ENCODE assay signal across 16 cellular contexts in the genomic region with DNA sequence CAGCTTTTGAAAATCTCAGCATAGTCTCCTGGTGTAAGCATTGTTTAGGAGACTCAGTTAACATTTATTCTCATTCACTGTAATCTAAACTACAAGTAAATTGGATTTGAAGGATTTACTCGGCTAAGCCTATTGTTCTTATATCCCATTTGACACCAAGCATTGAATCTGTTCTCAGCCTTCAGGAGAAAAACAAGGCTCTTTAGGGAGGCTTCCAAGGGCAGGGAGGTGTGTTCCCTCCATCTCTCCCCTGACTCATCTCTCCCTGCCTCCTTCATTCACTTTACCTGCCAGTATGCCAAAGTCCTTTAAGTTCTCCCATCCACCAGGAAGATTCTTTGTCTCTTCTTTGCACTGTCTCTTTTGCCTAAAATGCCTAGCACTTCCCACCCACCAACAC.
DNase-seq lines count a peak whose midpoint lies in the region; ATAC-seq and TF ChIP-seq lines count a peak whose summit lies in the region.
"Had no signal": no experiment of that assay in that cellular context is flagged by ENCODE, and none has a peak within 500 bp of the region (broad histone marks: within the 10 kb centered on the region; RNA-seq: fewer than 3 reads in every experiment).

No MANE protein-coding gene starts in this region.

- no peak overlapping the region for H2BK5ac ChIP-seq in H9 (ENCODE audit: insufficient read length, low read length)
- no peak overlapping the region for H2BK5ac ChIP-seq in neuronal stem cell (ENCODE audit: low read length)

- no peaks in the 10 kb centered on the region for H3K36me3 ChIP-seq in neuronal stem cell (replicated peaks in 1 of 2; ENCODE audit: control insufficient read depth in 2 of 2, insufficient read depth in 2 of 2, low read length in 2 of 2)
- H3K36me3 ChIP-seq: BE2C had no signal

- no peak overlapping the region for H3K9ac ChIP-seq in H9 (ENCODE audit: extremely low read depth, insufficient read length, low read length)
- H3K9ac ChIP-seq in neuronal stem cell (ENCODE audit: low read depth, low read length, poor library complexity): no peak overlapping the region
- H3K9ac ChIP-seq: GM23248 had no signal

- no peak overlapping the region for H4K8ac ChIP-seq in H9 (replicated peaks; ENCODE audit: insufficient read length, low read depth, low read length)
- no peak overlapping the region for H4K8ac ChIP-seq in neuronal stem cell (ENCODE audit: low read depth, low read length)

- H2AFZ ChIP-seq in H9 (ENCODE audit: low read length) (no peak overlapping the region), neuronal stem cell (ENCODE audit: low read length) (no peak overlapping the region)
- H2AFZ ChIP-seq: GM23248 had no signal

- H2BK15ac ChIP-seq in H9 (ENCODE audit: low read depth, low read length) (no peak overlapping the region), neuronal stem cell (ENCODE audit: low read length) (no peak overlapping the region)

- H2AK5ac ChIP-seq in H9 (ENCODE audit: insufficient read length, low read length): no peak overlapping the region
- H2AK5ac ChIP-seq in neuronal stem cell (ENCODE audit: low read depth, low read length): no peak overlapping the region

- H3K9me3 Mint-ChIP-seq in H9: no peaks in the 10 kb centered on the region
- H3K9me3 Mint-ChIP-seq in activated CD8-positive, alpha-beta memory T cell treated with anti-CD3 and anti-CD28 coated beads, Interleukin-2, amount 10 ng/mL, durations not matched to agents 7 days and 5 days (ENCODE audit: low read depth): no peaks in the 10 kb centered on the region

- H3T11ph ChIP-seq in H9 (ENCODE audit: low read length): no peak overlapping the region

- H4K5ac ChIP-seq in H9 (ENCODE audit: insufficient read length, low read depth, low read length): no peak overlapping the region

- no peak for ATAC-seq in activated CD8-positive, alpha-beta memory T cell treated with anti-CD3 and anti-CD28 coated beads, Interleukin-2, amount 10 ng/mL, durations not matched to agents 7 days and 5 days
- no peak for ATAC-seq in HG03565 (IDR thresholded peaks at IDR 0.05; ENCODE audit: unreplicated experiment)

- H3K23ac ChIP-seq in H9 (ENCODE audit: insufficient read length, low read depth, low read length) (no peak overlapping the region), neuronal stem cell (ENCODE audit: low read depth, low read length, poor library complexity) (no peak overlapping the region)

- H3K56ac ChIP-seq in H9 (ENCODE audit: insufficient read length, low read depth, low read length): no peak overlapping the region

- H3K79me1 ChIP-seq in H9 (ENCODE audit: insufficient read depth, low read depth, low read length, poor library complexity, severe bottlenecking) (no peaks in the 10 kb centered on the region), neuronal stem cell (ENCODE audit: low read depth, low read length) (no peaks in the 10 kb centered on the region)

- H2BK12ac ChIP-seq in H9 (ENCODE audit: insufficient read length, low read depth, low read length) (no peak overlapping the region), neuronal stem cell (ENCODE audit: low read length) (no peak overlapping the region)

- WGBS in H9 (ENCODE audit: extremely low coverage, insufficient read length, low lambda C conversion rate): no CpG with 5 or more reads among the region's 1 CpG
- WGBS in neuronal stem cell (ENCODE audit: extremely low coverage in 2 of 2, insufficient read length in 2 of 2, insufficient replicate concordance in 1 of 2), 2 donors: no CpG with 5 or more reads among the region's 1 CpG

- CTCF ChIA-PET in activated CD8-positive, alpha-beta memory T cell treated with anti-CD3 and anti-CD28 coated beads, Interleukin-2, amount 10 ng/mL, durations not matched to agents 7 days and 5 days (lab: Charles Lee): no interaction called here

- no peak overlapping the region for H3K4me2 ChIP-seq in H9 (ENCODE audit: insufficient read depth, insufficient read length, low read length)
- no peak overlapping the region for H3K4me2 ChIP-seq in neuronal stem cell (ENCODE audit: insufficient read depth, low read length, poor library complexity, severe bottlenecking)

- no peak overlapping the region for H3K18ac ChIP-seq in H9 (ENCODE audit: insufficient read length, low read depth, low read length)
- no peak overlapping the region for H3K18ac ChIP-seq in neuronal stem cell (ENCODE audit: low read length)

- H3K27me3 ChIP-seq in H9 (ENCODE audit: insufficient read depth, low read length) (no peaks in the 10 kb centered on the region), neuronal stem cell (ENCODE audit: control insufficient read depth in 3 of 3, insufficient read depth in 3 of 3, low read depth in 1 of 3, low read length in 3 of 3) (no peaks in the 10 kb centered on the region)
- H3K27me3 ChIP-seq: BE2C had no signal

- no peak overlapping the region for H4K91ac ChIP-seq in H9 (ENCODE audit: insufficient read length, low read depth, low read length)
- H4K91ac ChIP-seq in neuronal stem cell (ENCODE audit: low read depth, low read length, poor library complexity): no peak overlapping the region

- no peak overlapping the region for H3K27ac ChIP-seq in H9 (ENCODE audit: insufficient read length, low read depth, low read length)
- H3K27ac ChIP-seq in neuronal stem cell (replicated peaks; ENCODE audit: low read length): no peak overlapping the region
- H3K27ac ChIP-seq: GM23248, HL-60 had no signal

- no peaks in the 10 kb centered on the region for H3K79me2 ChIP-seq in H9 (ENCODE audit: insufficient read depth, low read length)

- H3K4me1 ChIP-seq in H9 (ENCODE audit: insufficient read depth, low read length): no peaks in the 10 kb centered on the region; the same call in 1 of the 2 replicates
- H3K4me1 ChIP-seq in neuronal stem cell (ENCODE audit: control insufficient read depth in 2 of 2, insufficient read depth in 1 of 2, low read depth in 1 of 2, low read length in 2 of 2): peaks cover 0 to 12% of the 10 kb centered on the region in 2 donors
- H3K4me1 ChIP-seq: BE2C had no signal

- H3K4me1 Mint-ChIP-seq in H9: peaks cover 11 to 27% of the 10 kb centered on the region in 2 experiments
- no peaks in the 10 kb centered on the region for H3K4me1 Mint-ChIP-seq in activated CD8-positive, alpha-beta memory T cell treated with anti-CD3 and anti-CD28 coated beads, Interleukin-2, amount 10 ng/mL, durations not matched to agents 7 days and 5 days
- H3K4me1 Mint-ChIP-seq: CD4-positive, CD25-positive, alpha-beta regulatory T cell; CD8-positive, alpha-beta memory T cell had no signal

- H3K27ac Mint-ChIP-seq in H9: peak overlapping the region in 1 of 3 experiments; percentile 14; a peak in 1 of 7 replicates
- H3K27ac Mint-ChIP-seq in activated CD8-positive, alpha-beta memory T cell treated with anti-CD3 and anti-CD28 coated beads, Interleukin-2, amount 10 ng/mL, durations not matched to agents 7 days and 5 days: no peak overlapping the region
- H3K27ac Mint-ChIP-seq: CD4-positive, CD25-positive, alpha-beta regulatory T cell; CD8-positive, alpha-beta memory T cell had no signal

- H2BK120ac ChIP-seq in H9 (ENCODE audit: low read depth, low read length, poor library complexity, severe bottlenecking) (peak overlapping the region; percentile 5), neuronal stem cell (ENCODE audit: low read depth, low read length) (no peak overlapping the region)

- no peak overlapping the region for H3K4me3 Mint-ChIP-seq in H9
- no peak overlapping the region for H3K4me3 Mint-ChIP-seq in activated CD8-positive, alpha-beta memory T cell treated with anti-CD3 and anti-CD28 coated beads, Interleukin-2, amount 10 ng/mL, durations not matched to agents 7 days and 5 days
- H3K4me3 Mint-ChIP-seq: CD4-positive, CD25-positive, alpha-beta regulatory T cell; CD8-positive, alpha-beta memory T cell had no signal

- no peak overlapping the region for H3K4ac ChIP-seq in H9 (ENCODE audit: low read depth, low read length)
- no peak overlapping the region for H3K4ac ChIP-seq in neuronal stem cell (ENCODE audit: low read length)

- no peaks in the 10 kb centered on the region for H3K36me3 Mint-ChIP-seq in H9 (ENCODE audit: insufficient read depth in 1 of 3, low read depth in 3 of 3)
- H3K36me3 Mint-ChIP-seq in activated CD8-positive, alpha-beta memory T cell treated with anti-CD3 and anti-CD28 coated beads, Interleukin-2, amount 10 ng/mL, durations not matched to agents 7 days and 5 days: no peaks in the 10 kb centered on the region
- H3K36me3 Mint-ChIP-seq: CD4-positive, CD25-positive, alpha-beta regulatory T cell; CD8-positive, alpha-beta memory T cell had no signal

- no peaks in the 10 kb centered on the region for H4K20me1 ChIP-seq in H9 (ENCODE audit: control insufficient read depth, insufficient read depth, insufficient read length)

- no peak for DNase-seq in H9
- peak; percentile 91 for DNase-seq in NCI-H82 treated with DMSO at 0.1 percent for 48 hours (lab: John Stamatoyannopoulos, UW; ENCODE audit: unreplicated experiment)
- DNase-seq in iPS-NIHi11 (ENCODE audit: low spot score): peak; percentile 10
- peak; percentile 18 for DNase-seq in neuronal stem cell (ENCODE audit: low spot score)
- DNase-seq in NCI-H2081 (lab: John Stamatoyannopoulos, UW): no peak
- DNase-seq in activated CD8-positive, alpha-beta memory T cell treated with anti-CD3 and anti-CD28 coated beads, Interleukin-2, amount 10 ng/mL, durations not matched to agents 7 days and 5 days: no peak
- no peak for DNase-seq in Kasumi-1 (lab: John Stamatoyannopoulos, UW)
- DNase-seq: ACHN; BE2C; C1 segment of cervical spinal cord; CD4-positive, CD25-positive, alpha-beta regulatory T cell; CD8-positive, alpha-beta memory T cell; COR-L47; GM23248 had no signal

- H3K4me3 ChIP-seq in neuronal stem cell (ENCODE audit: low read length in 2 of 2): no peak overlapping the region
- H3K4me3 ChIP-seq: GM23248 had no signal

- no peaks in the 10 kb centered on the region for H3K27me3 Mint-ChIP-seq in H9 (ENCODE audit: low read depth)
- no peaks in the 10 kb centered on the region for H3K27me3 Mint-ChIP-seq in activated CD8-positive, alpha-beta memory T cell treated with anti-CD3 and anti-CD28 coated beads, Interleukin-2, amount 10 ng/mL, durations not matched to agents 7 days and 5 days
- H3K27me3 Mint-ChIP-seq: CD4-positive, CD25-positive, alpha-beta regulatory T cell; CD8-positive, alpha-beta memory T cell had no signal

- TF ChIP-seq CTCF in H9 (conservative IDR thresholded peaks at IDR 0.05): no peak

- H2BK20ac ChIP-seq in H9 (ENCODE audit: low read depth, low read length, poor library complexity, severe bottlenecking): no peak overlapping the region

- no peaks in the 10 kb centered on the region for H3K23me2 ChIP-seq in H9 (ENCODE audit: insufficient read length, low read depth, low read length, poor library complexity, severe bottlenecking)

- no peak overlapping the region for H3K14ac ChIP-seq in H9 (ENCODE audit: insufficient read depth, low read length)
- no peak overlapping the region for H3K14ac ChIP-seq in neuronal stem cell (ENCODE audit: low read length)

- H3K9me3 ChIP-seq in H9 (ENCODE audit: control insufficient read depth, low read depth, low read length): no peaks in the 10 kb centered on the region
- H3K9me3 ChIP-seq in neuronal stem cell (replicated peaks in 1 of 2; ENCODE audit: control insufficient read depth in 2 of 2, insufficient read depth in 1 of 2, low read depth in 1 of 2, low read length in 2 of 2): no peaks in the 10 kb centered on the region
- H3K9me3 ChIP-seq: BE2C had no signal

Comparison
In these comparisons a context has a peak if more than half of its experiments do, and no peak if none do; other contexts are left out.
1. DNase-seq: peak in NCI-H82 treated with DMSO at 0.1 percent for 48 hours (single experiment), iPS-NIHi11 (single experiment) and neuronal stem cell (single experiment); none in H9 (single experiment), NCI-H2081 (0 of 2), activated CD8-positive, alpha-beta memory T cell treated with anti-CD3 and anti-CD28 coated beads, Interleukin-2, amount 10 ng/mL, durations not matched to agents 7 days and 5 days (single experiment) and Kasumi-1 (0 of 2).